In genomic region chr6:38749473-38749872, GRCh38 we compare ENCODE assay signal across 7 cellular contexts. TPM values are rescaled to one million over a fixed set of nuclear protein-coding genes. Genes with fewer than 3 reads are reported as not detected.
"Had no signal": no experiment of that assay in that cellular context is flagged by ENCODE, and none has a peak within 500 bp of the region (broad histone marks: within the 10 kb centered on the region; RNA-seq: fewer than 3 reads in every experiment).

No MANE protein-coding gene starts in this region.

- H3K36me3 Mint-ChIP-seq: IgD-negative memory B cell had no signal

- H3K4me3 Mint-ChIP-seq: GM23338, HFFc6 had no signal

- ATAC-seq: GM23338, HCT116, HepG2 had no signal

- H3K4me1 Mint-ChIP-seq: GM23338, IgD-negative memory B cell had no signal

- DNase-seq: HFFc6 had no signal

- H3K9me3 Mint-ChIP-seq: GM23338, HFFc6, IgD-negative memory B cell had no signal

- H3K27ac Mint-ChIP-seq: GM23338, HFFc6, IgD-negative memory B cell had no signal

RNA-seq across cellular contexts. Expression of gene DNAH8, which starts 34.4 kb away (rescaled TPM):
- total RNA-seq: GM23338, H1, HepG2, HFFc6, HT1080 had no signal
